Comparison of ENCODE assay signal across 24 cellular contexts in genomic region chr20:4848041-4848440, GRCh38. TPM values are rescaled to one million over a fixed set of nuclear protein-coding genes. Genes with fewer than 3 reads are reported as not detected.
A peak's percentile ranks its signal among the peaks of the same experiment; 100 is the strongest.
DNase-seq lines count a peak whose midpoint lies in the region; ATAC-seq, FAIRE-seq and TF ChIP-seq lines count a peak whose summit lies in the region.
"Had no signal": no experiment of that assay in that cellular context is flagged by ENCODE, and none has a peak within 500 bp of the region (broad histone marks: within the 10 kb centered on the region; RNA-seq: fewer than 3 reads in every experiment).

No MANE protein-coding gene starts in this region.

- 80% methylated on average over 7 of the region's 7 CpGs for WGBS in A549 (ENCODE audit: missing lambda C conversion rate)
- WGBS in trophoblast cell (ENCODE audit: extremely low coverage, insufficient coverage, insufficient read length), result no CpG with 5 or more reads among the region's 7 CpGs

- no peak overlapping the region for H4K91ac ChIP-seq in trophoblast cell (ENCODE audit: low read depth, low read length)

- no peak overlapping the region for H2BK5ac ChIP-seq in trophoblast cell (ENCODE audit: low read depth, low read length, poor library complexity)

- no peak overlapping the region for H3K4ac ChIP-seq in trophoblast cell (ENCODE audit: low read depth, low read length)

- H2BK120ac ChIP-seq in trophoblast cell (ENCODE audit: insufficient read depth, low read length, poor library complexity), result no peak overlapping the region

- H3K36me3 Mint-ChIP-seq in GM23338 (ENCODE audit: low read depth) (no peaks in the 10 kb centered on the region; the same call in 2 of the 3 replicates), WTC11 (no peaks in the 10 kb centered on the region; the same call in 1 of the 2 replicates)

- H3K9me3 ChIP-seq in A549 (no peaks in the 10 kb centered on the region), trophoblast cell (ENCODE audit: insufficient read depth, low read depth, low read length) (no peaks in the 10 kb centered on the region)
- H3K9me3 ChIP-seq: Caco-2, Peyer's patch, SK-N-SH had no signal

- no peak overlapping the region for H3K18ac ChIP-seq in trophoblast cell (ENCODE audit: low read length)

- peaks cover 6% of the 10 kb centered on the region for H3K27me3 Mint-ChIP-seq in GM23338 (ENCODE audit: insufficient read depth, low read depth, poor library complexity)
- no peaks in the 10 kb centered on the region for H3K27me3 Mint-ChIP-seq in WTC11 (ENCODE audit: low read depth)
- H3K27me3 Mint-ChIP-seq: CD4-positive, alpha-beta memory T cell; IgD-negative memory B cell had no signal

- FAIRE-seq in A549 (lab: Jason Lieb, UNC), result no peak
- FAIRE-seq: A204.1 had no signal

- DNase-seq in A549 (ENCODE audit: low read depth in 1 of 2, low spot score in 1 of 2) (no peak), GM23338 (ENCODE audit: low spot score) (no peak), WTC11 (ENCODE audit: low spot score) (no peak), trophoblast cell (peak; percentile 13 to 39), DMS153 treated with DMSO at 0.1 percent for 48 hours (lab: John Stamatoyannopoulos, UW; ENCODE audit: unreplicated experiment) (no peak)
- DNase-seq in activated naive CD4-positive, alpha-beta T cell treated with anti-CD3 and anti-CD28 coated beads, Interleukin-2, amount 50 U/mL, for 16 hours, result no peak
- DNase-seq: C1 segment of cervical spinal cord; Caco-2; CD4-positive, alpha-beta memory T cell; DMS 273 treated with DMSO at 0.1 percent for 48 hours; DMS79 treated with DMSO at 0.1 percent for 48 hours; GM23248; HCEC 1CT; NCI-H1092; NCI-H1417 treated with DMSO at 0.1 percent for 48 hours; NCI-H1694 treated with DMSO at 0.1 percent for 48 hours; NCI-H524 treated with DMSO at 0.1 percent for 48 hours; Peyer's patch; SK-N-SH; SW 1271 had no signal

- H3K79me2 ChIP-seq in GM23338 (replicated peaks; ENCODE audit: insufficient read depth) (no peaks in the 10 kb centered on the region), trophoblast cell (ENCODE audit: control insufficient read depth, insufficient read depth, low read length, poor library complexity) (no peaks in the 10 kb centered on the region)

- H4K12ac ChIP-seq in trophoblast cell (ENCODE audit: low read depth, low read length), result no peak overlapping the region

- CTCF ChIA-PET in A549 (lab: Yijun Ruan, JAX), result no interaction called here
- CTCF ChIA-PET in WTC11 (lab: Charles Lee), result no interaction called here

- H3K4me3 Mint-ChIP-seq in GM23338, result no peak overlapping the region
- no peak overlapping the region for H3K4me3 Mint-ChIP-seq in WTC11
- H3K4me3 Mint-ChIP-seq: CD4-positive, alpha-beta memory T cell; T-helper 1 cell treated with Interleukin-12 subunit alpha and Interleukin-12 subunit beta and Interleukin-4 antibody, amounts not matched to agents 30 μg/mL and 1 μg/mL, for 36 hours had no signal

- H3K4me1 ChIP-seq in A549 (0 out of 3 replicates have a peak, but pooled peaks cover 2% of the 10 kb centered on the region), GM23338 (ENCODE audit: insufficient read depth) (no peaks in the 10 kb centered on the region), trophoblast cell (ENCODE audit: control insufficient read depth in 1 of 2, insufficient read depth in 2 of 2, low read length in 2 of 2) (no peaks in the 10 kb centered on the region)
- H3K4me1 ChIP-seq: Caco-2, Peyer's patch had no signal

- no peak for TF ChIP-seq RAD21 in A549 (conservative IDR thresholded peaks at IDR 0.05 in 1 of 2, IDR thresholded peaks at IDR 0.05 in 1 of 2)

- no peaks in the 10 kb centered on the region for H3K4me1 Mint-ChIP-seq in GM23338
- H3K4me1 Mint-ChIP-seq in WTC11, result no peaks in the 10 kb centered on the region

- H3K9me2 ChIP-seq in GM23338 (ENCODE audit: insufficient read depth), result no peaks in the 10 kb centered on the region
- H3K9me2 ChIP-seq: SK-N-SH had no signal

- no peaks in the 10 kb centered on the region; the same call in 1 of the 2 replicates for H4K20me1 ChIP-seq in GM23338 (replicated peaks; ENCODE audit: insufficient read depth)

- H3F3A ChIP-seq in GM23338 (replicated peaks; ENCODE audit: low read depth), result no peaks in the 10 kb centered on the region

- H3K36me3 ChIP-seq in GM23338 (ENCODE audit: insufficient read depth), result no peaks in the 10 kb centered on the region
- peaks cover 1 to 3% of the 10 kb centered on the region in 2 experiments for H3K36me3 ChIP-seq in trophoblast cell (ENCODE audit: control insufficient read depth in 1 of 2, insufficient read depth in 2 of 2, low read length in 2 of 2)

- TF ChIP-seq CTCF in A549 (IDR thresholded peaks at IDR 0.05) (no peak), GM23338 (conservative IDR thresholded peaks at IDR 0.05; ENCODE audit: low read depth in 2 of 2) (no peak), WTC11 (IDR thresholded peaks at IDR 0.05) (no peak)

- H3K9me3 Mint-ChIP-seq in GM23338 (peaks cover 10% of the 10 kb centered on the region), WTC11 (peaks cover 4% of the 10 kb centered on the region)
- H3K9me3 Mint-ChIP-seq: IgD-negative memory B cell; T-helper 1 cell treated with Interleukin-12 subunit alpha and Interleukin-12 subunit beta and Interleukin-4 antibody, amounts not matched to agents 30 μg/mL and 1 μg/mL, for 36 hours had no signal

- ATAC-seq in A549, result peak; percentile 12 to 46; a peak in 2 of 6 replicates
- peak; percentile 73 for ATAC-seq in GM23338
- ATAC-seq in WTC11, result peak; percentile 39; the same call in 1 of the 2 replicates
- ATAC-seq in GM18907 (IDR thresholded peaks at IDR 0.05; ENCODE audit: unreplicated experiment), result no peak

- no peak overlapping the region for H3K27ac Mint-ChIP-seq in GM23338
- H3K27ac Mint-ChIP-seq in WTC11, result no peak overlapping the region
- H3K27ac Mint-ChIP-seq: CD4-positive, alpha-beta memory T cell; IgD-negative memory B cell; T-helper 1 cell treated with Interleukin-12 subunit alpha and Interleukin-12 subunit beta and Interleukin-4 antibody, amounts not matched to agents 30 μg/mL and 1 μg/mL, for 36 hours had no signal

- POLR2A ChIA-PET in A549 (lab: Yijun Ruan, JAX) (no interaction called here), WTC11 (lab: Charles Lee) (no interaction called here)

- H3K27ac ChIP-seq in A549 (no peak overlapping the region), GM23338 (ENCODE audit: low read depth) (no peak overlapping the region), trophoblast cell (ENCODE audit: low read depth, low read length) (no peak overlapping the region)
- H3K27ac ChIP-seq: GM23248, Peyer's patch had no signal

- H2AK5ac ChIP-seq in trophoblast cell (ENCODE audit: low read length), result no peak overlapping the region

- H2BK12ac ChIP-seq in trophoblast cell (ENCODE audit: low read length), result no peak overlapping the region

- no peaks in the 10 kb centered on the region for H3K27me3 ChIP-seq in GM23338 (ENCODE audit: insufficient read depth)
- H3K27me3 ChIP-seq in trophoblast cell (ENCODE audit: insufficient read depth, low read length), result no peaks in the 10 kb centered on the region
- H3K27me3 ChIP-seq: Peyer's patch had no signal

- no peaks in the 10 kb centered on the region for H3K79me1 ChIP-seq in trophoblast cell (ENCODE audit: low read length)

- no peak for TF ChIP-seq POLR2A in A549 (IDR thresholded peaks at IDR 0.05; ENCODE audit: low read length)

- H3K23ac ChIP-seq in trophoblast cell (ENCODE audit: low read length), result no peak overlapping the region

- no peak overlapping the region for H3K4me3 ChIP-seq in A549
- no peak overlapping the region for H3K4me3 ChIP-seq in GM23338
- no peak overlapping the region for H3K4me3 ChIP-seq in trophoblast cell (ENCODE audit: low read depth, low read length)
- H3K4me3 ChIP-seq: GM23248, Peyer's patch had no signal

- no peak for TF ChIP-seq EP300 in A549 (IDR thresholded peaks at IDR 0.05)

- no peak overlapping the region for H3K4me2 ChIP-seq in A549
- no peak overlapping the region for H3K4me2 ChIP-seq in GM23338
- H3K4me2 ChIP-seq in trophoblast cell (ENCODE audit: low read length), result no peak overlapping the region
- H3K4me2 ChIP-seq: SK-N-SH had no signal

- no peak overlapping the region for H3K9ac ChIP-seq in trophoblast cell (ENCODE audit: low read length)
- H3K9ac ChIP-seq: GM23248, SK-N-SH had no signal

- H2AFZ ChIP-seq in GM23338 (no peak overlapping the region), trophoblast cell (ENCODE audit: insufficient read depth, low read length, poor library complexity) (no peak overlapping the region)
- H2AFZ ChIP-seq: GM23248 had no signal

- H3K14ac ChIP-seq in trophoblast cell (ENCODE audit: low read length), result no peak overlapping the region

- H4K8ac ChIP-seq in trophoblast cell (ENCODE audit: low read depth, low read length), result no peak overlapping the region

TF ChIP-seq in A549, 52 proteins besides CTCF, POLR2A, EP300 and RAD21 (continues in another document):
- TF ChIP-seq BHLHE40 (IDR thresholded peaks at IDR 0.05; ENCODE audit: low read depth, low read length), result no peak
- TF ChIP-seq SREBF2 (IDR thresholded peaks at IDR 0.05), result no peak
- no peak for TF ChIP-seq KDM5A (IDR thresholded peaks at IDR 0.05)
- no peak for TF ChIP-seq POLR2AphosphoS2 (conservative IDR thresholded peaks at IDR 0.05; ENCODE audit: low read length)

TF ChIP-seq in GM23338, 12 proteins besides CTCF, POLR2A, EP300 and RAD21 (continues in another document):
- no peak for TF ChIP-seq EZH2phosphoT487 (IDR thresholded peaks at IDR 0.05; ENCODE audit: unreplicated experiment)

TF ChIP-seq in WTC11, 78 proteins besides CTCF, POLR2A, EP300 and RAD21 (continues in another document):
- no peak for TF ChIP-seq NR1H2 (CRISPR knock-in tag; IDR thresholded peaks at IDR 0.05)
- TF ChIP-seq SMAD3 (CRISPR knock-in tag; IDR thresholded peaks at IDR 0.05; ENCODE audit: borderline replicate concordance), result no peak
- TF ChIP-seq ZNF423 (CRISPR knock-in tag; IDR thresholded peaks at IDR 0.05), result no peak

RNA-seq across cellular contexts. Expression of gene RASSF2, which starts 24.6 kb away (rescaled TPM):
- 18.8 and 21.4 TPM in 2 replicates for polyA plus RNA-seq in A549 (2011; rRNA removed)
- polyA plus RNA-seq in A549 (2012; cell fraction: cytosol; rRNA removed), result 8.0 and 10.2 TPM in 2 replicates
- polyA plus RNA-seq in A549 (2012; cell fraction: nucleus; rRNA removed), result 5.4 and 7.4 TPM in 2 replicates
- polyA plus RNA-seq in A549 (2017; fragmentation: RNase III; extraction: RNeasy Plus Mini Kit Qiagen cat#74134 plus additional on column Dnase treatment), result 12.2 to 12.9 TPM (median 12.5 TPM) in 3 replicates
- 15.9 and 17.4 TPM in 2 replicates for polyA minus RNA-seq in A549 (2011; rRNA and poly(A)+ RNA removed)
- 10.0 and 10.5 TPM in 2 replicates for total RNA-seq in GM23338 (2014; rRNA removed; shearing (Covaris generic))
- 1.9 and 2.1 TPM in 2 replicates for polyA plus RNA-seq in GM23338 (2016; fragmentation: Nextera tagmentation; extraction: Ambion mirVana)
- 7.4 to 8.6 TPM (median 8.4 TPM) in 3 replicates for total RNA-seq in WTC11 (2021)
- polyA plus RNA-seq in trophoblast cell (2013), result 11.1 and 11.2 TPM in 2 replicates

Comparison
In these comparisons a context has a peak if more than half of its experiments do, and no peak if none do; other contexts are left out.
1. DNase-seq: peak in trophoblast cell (2 of 2); none in A549 (0 of 2), GM23338 (single experiment), WTC11 (single experiment), DMS153 treated with DMSO at 0.1 percent for 48 hours (single experiment) and activated naive CD4-positive, alpha-beta T cell treated with anti-CD3 and anti-CD28 coated beads, Interleukin-2, amount 50 U/mL, for 16 hours (single experiment).